Comparison of ENCODE assay signal across 1 cellular context in genomic region chr2:45669109-45669508, GRCh38.
TF ChIP-seq lines count a peak whose summit lies in the region.

No MANE protein-coding gene starts in this region.

TF ChIP-seq in GM23338, 12 proteins besides CTCF, POLR2A, EP300 and RAD21:
- TF ChIP-seq NANOG (IDR thresholded peaks at IDR 0.05; ENCODE audit: borderline replicate concordance) = no peak
- TF ChIP-seq, protein P1, sequence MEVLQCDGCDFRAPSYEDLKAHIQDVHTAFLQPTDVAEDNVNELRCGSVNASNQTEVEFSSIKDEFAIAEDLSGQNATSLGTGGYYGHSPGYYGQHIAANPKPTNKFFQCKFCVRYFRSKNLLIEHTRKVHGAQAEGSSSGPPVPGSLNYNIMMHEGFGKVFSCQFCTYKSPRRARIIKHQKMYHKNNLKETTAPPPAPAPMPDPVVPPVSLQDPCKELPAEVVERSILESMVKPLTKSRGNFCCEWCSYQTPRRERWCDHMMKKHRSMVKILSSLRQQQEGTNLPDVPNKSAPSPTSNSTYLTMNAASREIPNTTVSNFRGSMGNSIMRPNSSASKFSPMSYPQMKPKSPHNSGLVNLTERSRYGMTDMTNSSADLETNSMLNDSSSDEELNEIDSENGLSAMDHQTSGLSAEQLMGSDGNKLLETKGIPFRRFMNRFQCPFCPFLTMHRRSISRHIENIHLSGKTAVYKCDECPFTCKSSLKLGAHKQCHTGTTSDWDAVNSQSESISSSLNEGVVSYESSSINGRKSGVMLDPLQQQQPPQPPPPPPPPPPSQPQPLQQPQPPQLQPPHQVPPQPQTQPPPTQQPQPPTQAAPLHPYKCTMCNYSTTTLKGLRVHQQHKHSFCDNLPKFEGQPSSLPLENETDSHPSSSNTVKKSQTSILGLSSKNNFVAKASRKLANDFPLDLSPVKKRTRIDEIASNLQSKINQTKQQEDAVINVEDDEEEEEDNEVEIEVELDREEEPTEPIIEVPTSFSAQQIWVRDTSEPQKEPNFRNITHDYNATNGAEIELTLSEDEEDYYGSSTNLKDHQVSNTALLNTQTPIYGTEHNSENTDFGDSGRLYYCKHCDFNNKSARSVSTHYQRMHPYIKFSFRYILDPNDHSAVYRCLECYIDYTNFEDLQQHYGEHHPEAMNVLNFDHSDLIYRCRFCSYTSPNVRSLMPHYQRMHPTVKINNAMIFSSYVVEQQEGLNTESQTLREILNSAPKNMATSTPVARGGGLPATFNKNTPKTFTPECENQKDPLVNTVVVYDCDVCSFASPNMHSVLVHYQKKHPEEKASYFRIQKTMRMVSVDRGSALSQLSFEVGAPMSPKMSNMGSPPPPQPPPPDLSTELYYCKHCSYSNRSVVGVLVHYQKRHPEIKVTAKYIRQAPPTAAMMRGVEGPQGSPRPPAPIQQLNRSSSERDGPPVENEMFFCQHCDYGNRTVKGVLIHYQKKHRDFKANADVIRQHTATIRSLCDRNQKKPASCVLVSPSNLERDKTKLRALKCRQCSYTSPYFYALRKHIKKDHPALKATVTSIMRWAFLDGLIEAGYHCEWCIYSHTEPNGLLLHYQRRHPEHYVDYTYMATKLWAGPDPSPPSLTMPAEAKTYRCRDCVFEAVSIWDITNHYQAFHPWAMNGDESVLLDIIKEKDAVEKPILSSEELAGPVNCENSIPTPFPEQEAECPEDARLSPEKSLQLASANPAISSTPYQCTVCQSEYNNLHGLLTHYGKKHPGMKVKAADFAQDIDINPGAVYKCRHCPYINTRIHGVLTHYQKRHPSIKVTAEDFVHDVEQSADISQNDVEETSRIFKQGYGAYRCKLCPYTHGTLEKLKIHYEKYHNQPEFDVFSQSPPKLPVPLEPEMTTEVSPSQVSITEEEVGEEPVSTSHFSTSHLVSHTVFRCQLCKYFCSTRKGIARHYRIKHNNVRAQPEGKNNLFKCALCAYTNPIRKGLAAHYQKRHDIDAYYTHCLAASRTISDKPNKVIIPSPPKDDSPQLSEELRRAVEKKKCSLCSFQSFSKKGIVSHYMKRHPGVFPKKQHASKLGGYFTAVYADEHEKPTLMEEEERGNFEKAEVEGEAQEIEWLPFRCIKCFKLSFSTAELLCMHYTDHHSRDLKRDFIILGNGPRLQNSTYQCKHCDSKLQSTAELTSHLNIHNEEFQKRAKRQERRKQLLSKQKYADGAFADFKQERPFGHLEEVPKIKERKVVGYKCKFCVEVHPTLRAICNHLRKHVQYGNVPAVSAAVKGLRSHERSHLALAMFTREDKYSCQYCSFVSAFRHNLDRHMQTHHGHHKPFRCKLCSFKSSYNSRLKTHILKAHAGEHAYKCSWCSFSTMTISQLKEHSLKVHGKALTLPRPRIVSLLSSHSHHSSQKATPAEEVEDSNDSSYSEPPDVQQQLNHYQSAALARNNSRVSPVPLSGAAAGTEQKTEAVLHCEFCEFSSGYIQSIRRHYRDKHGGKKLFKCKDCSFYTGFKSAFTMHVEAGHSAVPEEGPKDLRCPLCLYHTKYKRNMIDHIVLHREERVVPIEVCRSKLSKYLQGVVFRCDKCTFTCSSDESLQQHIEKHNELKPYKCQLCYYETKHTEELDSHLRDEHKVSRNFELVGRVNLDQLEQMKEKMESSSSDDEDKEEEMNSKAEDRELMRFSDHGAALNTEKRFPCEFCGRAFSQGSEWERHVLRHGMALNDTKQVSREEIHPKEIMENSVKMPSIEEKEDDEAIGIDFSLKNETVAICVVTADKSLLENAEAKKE (CRISPR knock-in tag; IDR thresholded peaks at IDR 0.05) = no peak
- TF ChIP-seq EZH2phosphoT487 (IDR thresholded peaks at IDR 0.05; ENCODE audit: unreplicated experiment) = no peak
- TF ChIP-seq CREB1 (CRISPR knock-in tag; IDR thresholded peaks at IDR 0.05; ENCODE audit: low read depth) = no peak
